1 cellular context compared by ENCODE assay signal in genomic region chr13:108361769-108362168, GRCh38.
TF ChIP-seq lines count a peak whose summit lies in the region.

No MANE protein-coding gene starts in this region.

TF ChIP-seq in H1, 55 proteins besides CTCF, POLR2A, EP300 and RAD21:
- TF ChIP-seq HDAC6 (IDR thresholded peaks at IDR 0.05; ENCODE audit: low read depth, low read length) (no peak), SP2 (IDR thresholded peaks at IDR 0.05; ENCODE audit: low read length) (no peak), BACH1 (IDR thresholded peaks at IDR 0.05; ENCODE audit: low read length) (no peak), SIN3A (conservative IDR thresholded peaks at IDR 0.05 in 1 of 2, IDR thresholded peaks at IDR 0.05 in 1 of 2; ENCODE audit: low read depth in 1 of 2, low read length in 2 of 2) (no peak), CHD1 (IDR thresholded peaks at IDR 0.05; ENCODE audit: low read depth, low read length) (no peak), MAFK (IDR thresholded peaks at IDR 0.05; ENCODE audit: low read depth, low read length) (no peak), RNF2 (IDR thresholded peaks at IDR 0.05; ENCODE audit: borderline replicate concordance, low read depth, low read length, missing control alignments, poor library complexity, severe bottlenecking) (no peak), CTBP2 (IDR thresholded peaks at IDR 0.05; ENCODE audit: borderline replicate concordance, insufficient read depth, insufficient read length, low read length) (no peak), RFX5 (IDR thresholded peaks at IDR 0.05; ENCODE audit: borderline replicate concordance, low read depth, low read length) (no peak), SIX5 (IDR thresholded peaks at IDR 0.05; ENCODE audit: low read depth, low read length) (no peak), EGR1 (IDR thresholded peaks at IDR 0.05; ENCODE audit: borderline replicate concordance, low read depth, low read length) (no peak), NANOG (IDR thresholded peaks at IDR 0.05; ENCODE audit: insufficient read depth, low read depth, low read length, poor library complexity, severe bottlenecking) (no peak), SP4 (IDR thresholded peaks at IDR 0.05; ENCODE audit: low read length) (no peak), TBP (IDR thresholded peaks at IDR 0.05; ENCODE audit: low read depth, low read length) (no peak), USF2 (IDR thresholded peaks at IDR 0.05; ENCODE audit: low read length) (no peak), KDM5A (IDR thresholded peaks at IDR 0.05; ENCODE audit: low read length) (no peak), CBX5 (IDR thresholded peaks at IDR 0.05; ENCODE audit: low read depth, low read length) (no peak)
- TF ChIP-seq, protein P1, sequence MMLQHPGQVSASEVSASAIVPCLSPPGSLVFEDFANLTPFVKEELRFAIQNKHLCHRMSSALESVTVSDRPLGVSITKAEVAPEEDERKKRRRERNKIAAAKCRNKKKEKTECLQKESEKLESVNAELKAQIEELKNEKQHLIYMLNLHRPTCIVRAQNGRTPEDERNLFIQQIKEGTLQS (IDR thresholded peaks at IDR 0.05; ENCODE audit: insufficient read depth, low read depth, low read length): no peak
- TF ChIP-seq, protein P2, sequence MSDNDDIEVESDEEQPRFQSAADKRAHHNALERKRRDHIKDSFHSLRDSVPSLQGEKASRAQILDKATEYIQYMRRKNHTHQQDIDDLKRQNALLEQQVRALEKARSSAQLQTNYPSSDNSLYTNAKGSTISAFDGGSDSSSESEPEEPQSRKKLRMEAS (IDR thresholded peaks at IDR 0.05): no peak
